ENCODE assay signal across 2 cellular contexts in genomic region chr17:38921756-38922411, GRCh38.
TF ChIP-seq lines count a peak whose summit lies in the region.

No MANE protein-coding gene starts in this region.

TF ChIP-seq in SK-N-SH, 30 proteins besides CTCF, POLR2A, EP300 and RAD21 (continued from another document):
- TF ChIP-seq, protein P1, sequence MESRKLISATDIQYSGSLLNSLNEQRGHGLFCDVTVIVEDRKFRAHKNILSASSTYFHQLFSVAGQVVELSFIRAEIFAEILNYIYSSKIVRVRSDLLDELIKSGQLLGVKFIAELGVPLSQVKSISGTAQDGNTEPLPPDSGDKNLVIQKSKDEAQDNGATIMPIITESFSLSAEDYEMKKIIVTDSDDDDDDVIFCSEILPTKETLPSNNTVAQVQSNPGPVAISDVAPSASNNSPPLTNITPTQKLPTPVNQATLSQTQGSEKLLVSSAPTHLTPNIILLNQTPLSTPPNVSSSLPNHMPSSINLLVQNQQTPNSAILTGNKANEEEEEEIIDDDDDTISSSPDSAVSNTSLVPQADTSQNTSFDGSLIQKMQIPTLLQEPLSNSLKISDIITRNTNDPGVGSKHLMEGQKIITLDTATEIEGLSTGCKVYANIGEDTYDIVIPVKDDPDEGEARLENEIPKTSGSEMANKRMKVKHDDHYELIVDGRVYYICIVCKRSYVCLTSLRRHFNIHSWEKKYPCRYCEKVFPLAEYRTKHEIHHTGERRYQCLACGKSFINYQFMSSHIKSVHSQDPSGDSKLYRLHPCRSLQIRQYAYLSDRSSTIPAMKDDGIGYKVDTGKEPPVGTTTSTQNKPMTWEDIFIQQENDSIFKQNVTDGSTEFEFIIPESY (IDR thresholded peaks at IDR 0.05; ENCODE audit: borderline replicate concordance, low read depth): no peak
TF ChIP-seq in SK-N-SH: peak in this region for 0.

TF ChIP-seq in SK-N-SH treated with all-trans-retinoic acid at 6 μM for 48 hours, 23 proteins besides CTCF, POLR2A, EP300 and RAD21 (continued from another document):
- TF ChIP-seq, protein P2, sequence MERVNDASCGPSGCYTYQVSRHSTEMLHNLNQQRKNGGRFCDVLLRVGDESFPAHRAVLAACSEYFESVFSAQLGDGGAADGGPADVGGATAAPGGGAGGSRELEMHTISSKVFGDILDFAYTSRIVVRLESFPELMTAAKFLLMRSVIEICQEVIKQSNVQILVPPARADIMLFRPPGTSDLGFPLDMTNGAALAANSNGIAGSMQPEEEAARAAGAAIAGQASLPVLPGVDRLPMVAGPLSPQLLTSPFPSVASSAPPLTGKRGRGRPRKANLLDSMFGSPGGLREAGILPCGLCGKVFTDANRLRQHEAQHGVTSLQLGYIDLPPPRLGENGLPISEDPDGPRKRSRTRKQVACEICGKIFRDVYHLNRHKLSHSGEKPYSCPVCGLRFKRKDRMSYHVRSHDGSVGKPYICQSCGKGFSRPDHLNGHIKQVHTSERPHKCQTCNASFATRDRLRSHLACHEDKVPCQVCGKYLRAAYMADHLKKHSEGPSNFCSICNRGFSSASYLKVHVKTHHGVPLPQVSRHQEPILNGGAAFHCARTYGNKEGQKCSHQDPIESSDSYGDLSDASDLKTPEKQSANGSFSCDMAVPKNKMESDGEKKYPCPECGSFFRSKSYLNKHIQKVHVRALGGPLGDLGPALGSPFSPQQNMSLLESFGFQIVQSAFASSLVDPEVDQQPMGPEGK (CRISPR knock-in tag; IDR thresholded peaks at IDR 0.05; ENCODE audit: borderline replicate concordance): no peak
- TF ChIP-seq ZFP30 (CRISPR knock-in tag; IDR thresholded peaks at IDR 0.05) (no peak), OSR1 (CRISPR knock-in tag; IDR thresholded peaks at IDR 0.05) (no peak), RARB (CRISPR knock-in tag; IDR thresholded peaks at IDR 0.05) (no peak), ISL1 (CRISPR knock-in tag; IDR thresholded peaks at IDR 0.05) (no peak), TSHZ2 (CRISPR knock-in tag; IDR thresholded peaks at IDR 0.05) (no peak)
- TF ChIP-seq, protein P3, sequence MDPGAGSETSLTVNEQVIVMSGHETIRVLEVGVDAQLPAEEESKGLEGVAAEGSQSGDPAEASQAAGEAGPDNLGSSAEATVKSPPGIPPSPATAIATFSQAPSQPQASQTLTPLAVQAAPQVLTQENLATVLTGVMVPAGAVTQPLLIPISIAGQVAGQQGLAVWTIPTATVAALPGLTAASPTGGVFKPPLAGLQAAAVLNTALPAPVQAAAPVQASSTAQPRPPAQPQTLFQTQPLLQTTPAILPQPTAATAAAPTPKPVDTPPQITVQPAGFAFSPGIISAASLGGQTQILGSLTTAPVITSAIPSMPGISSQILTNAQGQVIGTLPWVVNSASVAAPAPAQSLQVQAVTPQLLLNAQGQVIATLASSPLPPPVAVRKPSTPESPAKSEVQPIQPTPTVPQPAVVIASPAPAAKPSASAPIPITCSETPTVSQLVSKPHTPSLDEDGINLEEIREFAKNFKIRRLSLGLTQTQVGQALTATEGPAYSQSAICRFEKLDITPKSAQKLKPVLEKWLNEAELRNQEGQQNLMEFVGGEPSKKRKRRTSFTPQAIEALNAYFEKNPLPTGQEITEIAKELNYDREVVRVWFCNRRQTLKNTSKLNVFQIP (CRISPR knock-in tag; IDR thresholded peaks at IDR 0.05; ENCODE audit: borderline replicate concordance, low read depth): no peak
